1 cellular context compared by ENCODE assay signal in genomic region chr3:129893616-129894070, GRCh38.
TF ChIP-seq lines count a peak whose summit lies in the region.

TSS of gene TMCC1 (minus strand) at chr3:129893711.

TF ChIP-seq in IMR-90, 13 proteins besides CTCF, POLR2A, EP300 and RAD21 (continued from another document):
- TF ChIP-seq MXI1 (IDR thresholded peaks at IDR 0.05; ENCODE audit: borderline replicate concordance, low read depth, low read length), result peak; percentile 82; the same call in 1 of the 2 replicates
- TF ChIP-seq MAZ (IDR thresholded peaks at IDR 0.05; ENCODE audit: borderline replicate concordance, low read depth, low read length), result peak; percentile 63; the same call in 1 of the 2 replicates
